Comparison of ENCODE assay signal across 1 cellular context in genomic region chr22:38034278-38034882, GRCh38.
TF ChIP-seq lines count a peak whose summit lies in the region.

No MANE protein-coding gene starts in this region.

TF ChIP-seq in WTC11, 78 proteins besides CTCF, POLR2A, EP300 and RAD21 (continued from another document):
- TF ChIP-seq ZNF532 (CRISPR knock-in tag; IDR thresholded peaks at IDR 0.05; ENCODE audit: borderline replicate concordance), result no peak
- no peak for TF ChIP-seq ESRRA (CRISPR knock-in tag; IDR thresholded peaks at IDR 0.05; ENCODE audit: borderline replicate concordance)
- no peak for TF ChIP-seq GRHL2 (CRISPR knock-in tag; IDR thresholded peaks at IDR 0.05; ENCODE audit: insufficient replicate concordance, severe bottlenecking)
- no peak for TF ChIP-seq PRRX2 (CRISPR knock-in tag; IDR thresholded peaks at IDR 0.05)
- TF ChIP-seq TP53 (CRISPR knock-in tag; IDR thresholded peaks at IDR 0.05), result 0 out of 2 replicates have a peak, but pooled peaks have one; percentile 62
- TF ChIP-seq ETV6 (CRISPR knock-in tag; IDR thresholded peaks at IDR 0.05), result peak; percentile 71
- TF ChIP-seq HMGA2 (CRISPR knock-in tag; IDR thresholded peaks at IDR 0.05), result no peak
- no peak for TF ChIP-seq E2F4 (CRISPR knock-in tag; IDR thresholded peaks at IDR 0.05; ENCODE audit: borderline replicate concordance, low read depth)
- TF ChIP-seq TEAD1 (CRISPR knock-in tag; IDR thresholded peaks at IDR 0.05), result 0 out of 2 replicates have a peak, but pooled peaks have one; percentile 33
- no peak for TF ChIP-seq ZNF396 (CRISPR knock-in tag; IDR thresholded peaks at IDR 0.05; ENCODE audit: borderline replicate concordance)
- no peak for TF ChIP-seq E2F5 (CRISPR knock-in tag; IDR thresholded peaks at IDR 0.05)
- no peak for TF ChIP-seq TCF7 (CRISPR knock-in tag; IDR thresholded peaks at IDR 0.05; ENCODE audit: low read depth)
- no peak for TF ChIP-seq ELF4 (CRISPR knock-in tag; IDR thresholded peaks at IDR 0.05; ENCODE audit: low read depth)
- TF ChIP-seq AFF4 (CRISPR knock-in tag; IDR thresholded peaks at IDR 0.05; ENCODE audit: borderline replicate concordance), result no peak
- no peak for TF ChIP-seq ZBTB21 (CRISPR knock-in tag; IDR thresholded peaks at IDR 0.05; ENCODE audit: borderline replicate concordance)
- TF ChIP-seq SOX15 (CRISPR knock-in tag; IDR thresholded peaks at IDR 0.05), result no peak
- TF ChIP-seq ZNF425 (CRISPR knock-in tag; conservative IDR thresholded peaks at IDR 0.05), result no peak
- TF ChIP-seq ZNF512 (CRISPR knock-in tag; IDR thresholded peaks at IDR 0.05; ENCODE audit: borderline replicate concordance), result no peak
- TF ChIP-seq NR3C1 (CRISPR knock-in tag; conservative IDR thresholded peaks at IDR 0.05; ENCODE audit: low read depth), result no peak
- no peak for TF ChIP-seq ZNF263 (CRISPR knock-in tag; IDR thresholded peaks at IDR 0.05; ENCODE audit: low read depth)
- no peak for TF ChIP-seq ATF2 (CRISPR knock-in tag; IDR thresholded peaks at IDR 0.05; ENCODE audit: borderline replicate concordance, low read depth)
- no peak for TF ChIP-seq ATF1 (CRISPR knock-in tag; IDR thresholded peaks at IDR 0.05)
- peak; percentile 33; the same call in 1 of the 2 replicates for TF ChIP-seq ZBTB43 (CRISPR knock-in tag; IDR thresholded peaks at IDR 0.05)
- no peak for TF ChIP-seq MXD4 (CRISPR knock-in tag; IDR thresholded peaks at IDR 0.05; ENCODE audit: borderline replicate concordance)
- peak; percentile 97 for TF ChIP-seq GTF2I (CRISPR knock-in tag; conservative IDR thresholded peaks at IDR 0.05)
- no peak for TF ChIP-seq JAZF1 (CRISPR knock-in tag; IDR thresholded peaks at IDR 0.05)
- TF ChIP-seq ZNF317 (CRISPR knock-in tag; IDR thresholded peaks at IDR 0.05; ENCODE audit: borderline replicate concordance, low read depth), result no peak
